5 cellular contexts compared by ENCODE assay signal in the genomic region with DNA sequence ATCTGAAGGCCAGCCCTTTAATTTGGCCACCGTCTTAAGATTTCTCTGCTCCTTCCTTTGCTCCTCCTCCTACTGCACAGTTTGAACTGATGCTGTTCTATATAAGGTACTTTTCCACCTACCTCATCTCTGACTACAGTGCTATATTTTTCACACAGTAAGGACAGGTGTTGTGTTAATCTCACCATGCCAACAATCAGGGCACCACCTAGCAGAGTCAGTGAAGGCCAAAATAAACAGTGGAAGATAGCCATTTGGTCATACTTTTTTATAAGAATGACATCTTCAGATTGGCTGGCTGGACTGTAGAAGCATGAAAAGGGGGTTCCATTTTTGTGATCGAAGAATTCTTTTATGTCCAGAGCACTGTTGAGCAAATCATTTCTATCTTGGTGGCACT. TPM values are rescaled to one million over a fixed set of nuclear protein-coding genes. Genes with fewer than 3 reads are reported as not detected.
"Had no signal": no experiment of that assay in that cellular context is flagged by ENCODE, and none has a peak within 500 bp of the region (broad histone marks: within the 10 kb centered on the region; RNA-seq: fewer than 3 reads in every experiment).

No MANE protein-coding gene starts in this region.

RNA-seq across cellular contexts. Expression of a gene that starts 11.7 kb away (rescaled TPM):
- total RNA-seq: HepG2, HT-29, HT1080, IMR-90 had no signal
- polyA plus RNA-seq: HepG2, IgD-negative memory B cell, IMR-90 had no signal
